15 cellular contexts compared by ENCODE assay signal in the genomic region with DNA sequence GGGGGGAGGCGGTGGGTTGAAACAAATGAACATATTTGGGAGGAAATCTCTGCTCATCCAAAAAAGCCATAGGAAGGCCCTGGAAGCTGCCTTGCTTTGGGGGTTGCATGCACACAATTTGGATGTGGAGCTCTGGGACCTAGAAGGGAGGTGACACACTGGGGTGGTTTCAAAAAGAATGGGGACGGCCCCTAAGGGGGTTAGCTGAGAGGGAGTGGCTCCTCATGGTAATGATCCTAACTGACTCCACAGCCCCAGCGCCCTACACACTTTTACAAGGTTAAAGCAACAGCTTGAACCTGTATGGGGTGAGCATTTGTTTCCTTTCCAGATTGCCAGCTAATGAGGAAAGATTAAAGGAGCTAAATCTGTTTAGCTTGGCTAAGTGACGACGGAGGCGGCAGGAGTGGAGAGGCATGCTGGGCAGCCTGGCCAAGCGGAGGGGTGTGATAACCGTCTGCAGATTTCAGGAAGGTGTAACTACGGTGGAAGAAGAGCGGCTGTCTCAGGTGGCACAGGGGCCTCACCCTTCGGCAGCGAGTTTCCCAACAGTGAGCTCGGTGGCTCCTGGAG.
DNase-seq lines count a peak whose midpoint lies in the region; ATAC-seq, FAIRE-seq and TF ChIP-seq lines count a peak whose summit lies in the region.
"Had no signal": no experiment of that assay in that cellular context is flagged by ENCODE, and none has a peak within 500 bp of the region (broad histone marks: within the 10 kb centered on the region; RNA-seq: fewer than 3 reads in every experiment).

No MANE protein-coding gene starts in this region.

- H3K36me3 ChIP-seq in GM12878 (ENCODE audit: control insufficient read depth in 2 of 2, insufficient read depth in 2 of 2, low read length in 1 of 2): no peaks in the 10 kb centered on the region
- no peaks in the 10 kb centered on the region for H3K36me3 ChIP-seq in OCI-LY7 (ENCODE audit: insufficient read depth, low read length)
- H3K36me3 ChIP-seq: right lobe of liver had no signal

- intact Hi-C loops in GM12878 (cut with micrococcal nuclease; ENCODE audit: unreplicated experiment): no loop called here
- intact Hi-C loops in OCI-LY7 (cut with micrococcal nuclease; ENCODE audit: unreplicated experiment): no loop called here

- peak; percentile 56 for DNase-seq in activated CD4-positive, alpha-beta T cell treated with anti-CD3 and anti-CD28 coated beads for 48 hours
- DNase-seq in activated CD4-positive, alpha-beta T cell treated with anti-CD3 and anti-CD28 coated beads for 1 hour: no peak
- DNase-seq in NCI-H1694 (lab: John Stamatoyannopoulos, UW) (peak; percentile 37), GM12878 (ENCODE audit: low read depth, low spot score) (no peak), NCI-H510A (lab: John Stamatoyannopoulos, UW) (no peak), medulla oblongata (ENCODE audit: extremely low spot score) (no peak), OCI-LY7 (ENCODE audit: low spot score) (no peak)
- DNase-seq in stimulated activated CD4-positive, alpha-beta T cell treated with anti-CD3 and anti-CD28 coated beads, TNF-alpha, amount 100 ng/mL, for 48 hours (ENCODE audit: low read depth in 3 of 3): peak in 2 of 3 donors; percentile 5 to 17
- DNase-seq: activated CD4-positive, CD25-positive, alpha-beta regulatory T cell; nucleus accumbens; right lobe of liver; SHP77 had no signal

- 62% methylated on average over 13 of the region's 13 CpGs for WGBS in GM12878 (ENCODE audit: insufficient coverage, insufficient replicate concordance, low lambda C conversion rate, missing lambda C conversion rate)

- no peaks in the 10 kb centered on the region for H3K4me1 ChIP-seq in GM12878 (ENCODE audit: control insufficient read depth, insufficient read depth, low read length)
- no peaks in the 10 kb centered on the region for H3K4me1 ChIP-seq in OCI-LY7 (ENCODE audit: insufficient read depth, low read length, poor library complexity, severe bottlenecking)
- H3K4me1 ChIP-seq: right lobe of liver had no signal

- H3K9me2 ChIP-seq in OCI-LY7 (ENCODE audit: insufficient read depth, low read length): no peaks in the 10 kb centered on the region

- no peaks in the 10 kb centered on the region for H3K9me3 ChIP-seq in GM12878 (replicated peaks; ENCODE audit: control insufficient read depth, insufficient read depth, low read length)
- no peaks in the 10 kb centered on the region for H3K9me3 ChIP-seq in OCI-LY7 (ENCODE audit: low read length)
- H3K9me3 ChIP-seq: right lobe of liver had no signal

- H2AFZ ChIP-seq in GM12878 (ENCODE audit: control insufficient read depth, low read depth, low read length) (no peak overlapping the region), OCI-LY7 (ENCODE audit: low read length) (no peak overlapping the region)

- POLR2A ChIA-PET in GM12878 (lab: Charles Lee): no interaction called here
- POLR2A ChIA-PET in OCI-LY7 (lab: Charles Lee): no interaction called here

- FAIRE-seq in GM12878 (lab: Jason Lieb, UNC): no peak
- FAIRE-seq: A204.1, urothelium cell line had no signal

- H3K27ac ChIP-seq in GM12878 (ENCODE audit: control insufficient read depth, insufficient read depth) (no peak overlapping the region), OCI-LY7 (ENCODE audit: low read depth, low read length, poor library complexity, severe bottlenecking) (no peak overlapping the region)
- H3K27ac ChIP-seq: foreskin keratinocyte, right lobe of liver had no signal

- SMC1A ChIA-PET in GM12878 (lab: Charles Lee; ENCODE audit: uncharacterized antibody, unreplicated experiment): no interaction called here

- H4K20me1 ChIP-seq in GM12878 (ENCODE audit: control insufficient read depth, insufficient read depth) (no peaks in the 10 kb centered on the region; the same call in 1 of the 2 replicates), OCI-LY7 (ENCODE audit: insufficient read depth, low read length) (no peaks in the 10 kb centered on the region)

- H3K4me2 ChIP-seq in GM12878 (ENCODE audit: control insufficient read depth, insufficient read depth): no peak overlapping the region
- no peak overlapping the region for H3K4me2 ChIP-seq in OCI-LY7 (ENCODE audit: low read length)

- CTCF ChIA-PET in GM12878 (lab: Yijun Ruan, JAX): interaction anchor here (1.4 kb wide), 1 partner anchor 73 kb away, joined by 3 read pairs; no protein-coding TSS in a partner anchor
- CTCF ChIA-PET in OCI-LY7 (lab: Charles Lee; ENCODE audit: unreplicated experiment): no interaction called here

- H3K27me3 ChIP-seq in GM12878 (replicated peaks in 1 of 2; ENCODE audit: control insufficient read depth in 2 of 2, insufficient read depth in 2 of 2, low read length in 1 of 2): peaks cover 0 to 2% of the 10 kb centered on the region in 2 experiments; a peak in 3 of 4 replicates
- H3K27me3 ChIP-seq: right lobe of liver had no signal

- ATAC-seq in GM12878: peak; percentile 29; the same call in 1 of the 3 replicates
- ATAC-seq: foreskin keratinocyte, right lobe of liver had no signal

- in situ Hi-C loops in GM12878 (cut with MboI): no loop called here

- no peak for TF ChIP-seq RAD21 in GM12878 (IDR thresholded peaks at IDR 0.05; ENCODE audit: insufficient read depth, low read depth, low read length)

- no peak overlapping the region for H3K9ac ChIP-seq in GM12878 (ENCODE audit: control insufficient read depth, insufficient read depth, low read length)

- TF ChIP-seq POLR2A in GM12878 (IDR thresholded peaks at IDR 0.05; ENCODE audit: low read depth, low read length): no peak

- BruUV-seq in GM12878 (replicated peaks; lab: Mats Ljungman, UMichigan) (no TSS peak), OCI-LY7 (replicated peaks; lab: Mats Ljungman, UMichigan) (no TSS peak)

- no peak for TF ChIP-seq EP300 in GM12878 (IDR thresholded peaks at IDR 0.05; ENCODE audit: borderline replicate concordance in 1 of 2, control insufficient read depth in 1 of 2, low read depth in 2 of 2, low read length in 2 of 2)

- H3K4me3 ChIP-seq in GM12878: no peak overlapping the region
- H3K4me3 ChIP-seq in OCI-LY7 (ENCODE audit: low read depth, low read length, poor library complexity, severe bottlenecking): no peak overlapping the region
- H3K4me3 ChIP-seq: right lobe of liver had no signal

- H3K79me2 ChIP-seq in GM12878 (ENCODE audit: control insufficient read depth, insufficient read depth, low read length): no peaks in the 10 kb centered on the region
- no peaks in the 10 kb centered on the region for H3K79me2 ChIP-seq in OCI-LY7 (ENCODE audit: insufficient read depth, low read depth, low read length)

- RAD21 ChIA-PET in GM12878 (lab: Charles Lee; ENCODE audit: unreplicated experiment): interaction anchor here (0.6 kb wide), 1 partner anchor 191 kb away, joined by 3 read pairs; no protein-coding TSS in a partner anchor

- TF ChIP-seq CTCF in GM12878 (IDR thresholded peaks at IDR 0.05 in 2 of 3, conservative IDR thresholded peaks at IDR 0.05 in 1 of 3; ENCODE audit: control insufficient read depth in 2 of 3, extremely low read depth in 1 of 3, insufficient read depth in 1 of 3, low read depth in 3 of 3, low read length in 3 of 3): no peak
- no peak for TF ChIP-seq CTCF in OCI-LY7 (conservative IDR thresholded peaks at IDR 0.05; ENCODE audit: low read length)

TF ChIP-seq in GM12878, 131 proteins besides CTCF, POLR2A, EP300 and RAD21:
- TF ChIP-seq MYC (IDR thresholded peaks at IDR 0.05; ENCODE audit: insufficient read depth, insufficient read length, insufficient replicate concordance, low read length, severe bottlenecking) (no peak), DPF2 (IDR thresholded peaks at IDR 0.05) (no peak), NBN (IDR thresholded peaks at IDR 0.05) (no peak), ZNF207 (IDR thresholded peaks at IDR 0.05; ENCODE audit: borderline replicate concordance) (no peak), NFYA (IDR thresholded peaks at IDR 0.05; ENCODE audit: borderline replicate concordance, low read depth, low read length) (no peak), BCL11A (IDR thresholded peaks at IDR 0.05; ENCODE audit: low read depth, low read length) (no peak)
- TF ChIP-seq, protein P1, sequence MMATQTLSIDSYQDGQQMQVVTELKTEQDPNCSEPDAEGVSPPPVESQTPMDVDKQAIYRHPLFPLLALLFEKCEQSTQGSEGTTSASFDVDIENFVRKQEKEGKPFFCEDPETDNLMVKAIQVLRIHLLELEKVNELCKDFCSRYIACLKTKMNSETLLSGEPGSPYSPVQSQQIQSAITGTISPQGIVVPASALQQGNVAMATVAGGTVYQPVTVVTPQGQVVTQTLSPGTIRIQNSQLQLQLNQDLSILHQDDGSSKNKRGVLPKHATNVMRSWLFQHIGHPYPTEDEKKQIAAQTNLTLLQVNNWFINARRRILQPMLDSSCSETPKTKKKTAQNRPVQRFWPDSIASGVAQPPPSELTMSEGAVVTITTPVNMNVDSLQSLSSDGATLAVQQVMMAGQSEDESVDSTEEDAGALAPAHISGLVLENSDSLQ (IDR thresholded peaks at IDR 0.05): no peak

Comparison
In these comparisons a context has a peak if more than half of its experiments do, and no peak if none do; other contexts are left out.
1. DNase-seq: peak in activated CD4-positive, alpha-beta T cell treated with anti-CD3 and anti-CD28 coated beads for 48 hours (single experiment), NCI-H1694 (single experiment) and stimulated activated CD4-positive, alpha-beta T cell treated with anti-CD3 and anti-CD28 coated beads, TNF-alpha, amount 100 ng/mL, for 48 hours (2 of 3); none in activated CD4-positive, alpha-beta T cell treated with anti-CD3 and anti-CD28 coated beads for 1 hour (single experiment), GM12878 (single experiment), NCI-H510A (single experiment), medulla oblongata (single experiment) and OCI-LY7 (single experiment).